In the genomic region with DNA sequence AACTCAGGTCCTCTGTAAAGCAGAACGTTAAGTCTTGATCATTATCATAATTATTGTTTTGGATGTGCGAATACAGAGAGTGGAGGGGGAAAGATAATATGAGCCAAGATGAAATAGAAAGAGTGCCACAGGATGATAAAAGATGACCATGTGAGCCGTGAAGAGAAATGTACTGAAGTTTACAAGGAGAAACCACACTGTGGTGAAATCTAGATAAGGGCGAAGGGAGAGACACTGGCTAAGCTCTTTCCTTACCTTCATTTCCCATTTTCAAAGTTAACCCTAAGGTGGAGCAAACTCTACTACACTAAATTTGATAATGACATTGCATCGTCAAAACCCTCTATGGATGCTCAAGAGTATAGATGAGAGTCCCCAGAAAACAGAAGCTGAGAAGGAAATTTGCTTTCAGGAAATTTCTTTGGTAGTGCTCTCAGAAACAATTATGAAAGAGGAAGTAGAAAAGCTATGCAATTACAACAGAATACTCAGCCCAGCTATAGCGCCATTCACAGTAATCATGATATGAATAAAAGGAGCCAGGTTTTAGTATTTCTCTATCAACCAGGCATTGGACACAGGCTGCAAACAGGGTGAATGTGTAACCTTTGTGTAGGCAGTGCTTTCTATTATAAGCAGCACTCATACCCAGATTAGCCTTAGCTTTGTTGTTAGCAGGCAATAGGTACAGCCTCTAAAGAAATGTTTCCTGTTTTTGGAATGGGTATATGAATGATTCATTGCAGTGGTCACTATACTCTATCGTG, we compare ENCODE assay signal across 22 cellular contexts.
A peak's percentile ranks its signal among the peaks of the same experiment; 100 is the strongest.
DNase-seq lines count a peak whose midpoint lies in the region; ATAC-seq and TF ChIP-seq lines count a peak whose summit lies in the region.
"Had no signal": no experiment of that assay in that cellular context is flagged by ENCODE, and none has a peak within 500 bp of the region (broad histone marks: within the 10 kb centered on the region; RNA-seq: fewer than 3 reads in every experiment).

No MANE protein-coding gene starts in this region.

- H3K79me2 ChIP-seq in PC-9 (ENCODE audit: low read depth): no peaks in the 10 kb centered on the region

- H3K27me3 ChIP-seq in PC-9 (ENCODE audit: insufficient read depth, low read depth): no peaks in the 10 kb centered on the region
- H3K27me3 ChIP-seq: right lobe of liver, suprapubic skin had no signal

- no peak overlapping the region for H3K4me3 ChIP-seq in PC-9
- H3K4me3 ChIP-seq: right lobe of liver, suprapubic skin had no signal

- no peak for TF ChIP-seq CTCF in PC-9 (conservative IDR thresholded peaks at IDR 0.05)

- H3K27ac ChIP-seq in PC-9: no peak overlapping the region
- H3K27ac ChIP-seq: right lobe of liver, suprapubic skin had no signal

- no peak overlapping the region for H3K4me2 ChIP-seq in PC-9

- no peak overlapping the region for H2AFZ ChIP-seq in PC-9

- ATAC-seq in GM18502 (IDR thresholded peaks at IDR 0.05; ENCODE audit: poor library complexity, unreplicated experiment): peak; percentile 45
- ATAC-seq in HG02678 (IDR thresholded peaks at IDR 0.05; ENCODE audit: unreplicated experiment): peak; percentile 64
- ATAC-seq in HG03280 (IDR thresholded peaks at IDR 0.05; ENCODE audit: unreplicated experiment): no peak
- ATAC-seq: effector memory CD8-positive, alpha-beta T cell; left colon; right lobe of liver; Right ventricle myocardium inferior had no signal

- CTCF ChIA-PET in PC-9 (lab: Charles Lee): no interaction called here

- no peaks in the 10 kb centered on the region for H3K9me2 ChIP-seq in PC-9 (ENCODE audit: insufficient read depth)

- H3K36me3 ChIP-seq in PC-9 (ENCODE audit: low read depth): no peaks in the 10 kb centered on the region
- H3K36me3 ChIP-seq: right lobe of liver, suprapubic skin had no signal

- POLR2A ChIA-PET in PC-9 (lab: Charles Lee; ENCODE audit: unreplicated experiment): no interaction called here

- intact Hi-C loops in PC-9 (cut with micrococcal nuclease; ENCODE audit: unreplicated experiment): no loop called here

- no peaks in the 10 kb centered on the region for H3K9me3 ChIP-seq in PC-9 (ENCODE audit: insufficient read depth, low read depth)
- H3K9me3 ChIP-seq: right lobe of liver had no signal

- no TSS peak for BruUV-seq in PC-9 (replicated peaks; lab: Mats Ljungman, UMichigan)

- H3F3A ChIP-seq in PC-9 (ENCODE audit: insufficient read depth, low read depth): no peaks in the 10 kb centered on the region

- no peaks in the 10 kb centered on the region for H4K20me1 ChIP-seq in PC-9 (ENCODE audit: insufficient read depth)

- DNase-seq in Kasumi-1 (lab: John Stamatoyannopoulos, UW) (peak; percentile 77 to 84), SKM-1 (lab: John Stamatoyannopoulos, UW; ENCODE audit: unreplicated experiment) (peak; percentile 87), COLO668 (lab: John Stamatoyannopoulos, UW; ENCODE audit: unreplicated experiment) (no peak), PC-9 (no peak)
- DNase-seq in activated CD8-positive, alpha-beta memory T cell treated with anti-CD3 and anti-CD28 coated beads, Interleukin-2, amount 50 U/mL, for 48 hours: no peak
- DNase-seq: activated naive CD4-positive, alpha-beta T cell treated with anti-CD3 and anti-CD28 coated beads for 36 hours; activated T-cell treated with anti-CD3 and anti-CD28 coated beads, Interleukin-2, amount 50 U/mL, for 48 hours; amygdala; effector memory CD8-positive, alpha-beta T cell; foreskin melanocyte; left colon; NCI-H2171 treated with DMSO at 0.1 percent for 48 hours; NCI-H524 treated with DMSO at 0.1 percent for 48 hours; right lobe of liver; stimulated activated CD4-positive, alpha-beta T cell treated with anti-CD3 and anti-CD28 coated beads, Interleukin-12 subunit alpha, Interleukin-12 subunit beta, amount 100 ng/mL, for 4 hours; stimulated activated CD4-positive, alpha-beta T cell treated with anti-CD3 and anti-CD28 coated beads, Interleukin-4, amount 100 ng/mL, for 24 hours; stimulated activated naive B cell treated with anti-CD40 and anti-IgM and Interleukin-4, amounts not matched to agents 10 μg/mL and 1 μg/mL and 100 μg/mL, for 72 hours had no signal

- no peaks in the 10 kb centered on the region for H3K4me1 ChIP-seq in PC-9 (replicated peaks; ENCODE audit: insufficient read depth)
- H3K4me1 ChIP-seq: right lobe of liver, suprapubic skin had no signal

Comparison
In these comparisons a context has a peak if more than half of its experiments do, and no peak if none do; other contexts are left out.
1. DNase-seq: peak in Kasumi-1 (2 of 2) and SKM-1 (single experiment); none in COLO668 (single experiment), activated CD8-positive, alpha-beta memory T cell treated with anti-CD3 and anti-CD28 coated beads, Interleukin-2, amount 50 U/mL, for 48 hours (single experiment) and PC-9 (0 of 2).